In the genomic region with DNA sequence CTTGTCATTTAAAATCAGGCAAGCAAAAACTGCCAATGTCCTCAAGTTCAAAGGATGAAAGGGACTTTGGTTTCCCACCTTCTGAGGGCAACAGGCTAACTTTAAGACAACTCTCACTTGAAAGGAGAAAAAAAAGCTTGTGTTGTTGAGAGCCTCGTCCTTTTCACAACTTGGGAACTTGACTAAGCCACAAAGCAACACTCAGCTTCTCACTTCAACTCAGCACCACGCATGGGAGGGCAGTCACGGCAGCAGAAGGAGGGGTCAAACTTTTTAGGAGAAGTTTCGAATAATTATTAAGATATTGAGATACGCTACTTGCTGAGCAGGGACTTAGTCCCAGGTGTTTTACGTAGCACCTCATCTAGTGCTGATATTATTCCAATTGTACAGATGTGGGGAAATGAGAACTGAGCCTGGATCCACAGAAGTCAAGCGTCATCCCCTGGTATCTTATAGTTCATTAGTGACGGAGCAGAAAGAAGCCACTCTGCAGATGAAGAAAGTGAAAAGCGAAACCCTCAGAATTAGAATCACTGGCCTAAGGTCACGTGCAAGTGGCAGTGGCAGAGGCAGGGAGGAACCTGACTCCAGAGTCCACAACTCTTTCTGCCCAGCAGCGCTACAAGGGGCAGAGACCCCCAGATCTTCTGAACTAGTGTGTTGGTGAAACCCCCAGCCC, we compare ENCODE assay signal across 12 cellular contexts.
DNase-seq lines count a peak whose midpoint lies in the region; ATAC-seq and TF ChIP-seq lines count a peak whose summit lies in the region.
"Had no signal": no experiment of that assay in that cellular context is flagged by ENCODE, and none has a peak within 500 bp of the region (broad histone marks: within the 10 kb centered on the region; RNA-seq: fewer than 3 reads in every experiment).

No MANE protein-coding gene starts in this region.

- intact Hi-C loops in spleen (cut with DNase I; ENCODE audit: low total_unique reads) = no loop called here

- peak overlapping the region in 5 of 8 donors; percentile 17 to 58 (median 38) for H3K27ac ChIP-seq in spleen
- H3K27ac ChIP-seq: HL-60 had no signal

- H3K36me3 ChIP-seq in spleen = peaks cover 0 to 83% (median 29%) of the 10 kb centered on the region in 6 donors

- no peak for TF ChIP-seq POLR2A in spleen (IDR thresholded peaks at IDR 0.05)

- no peaks in the 10 kb centered on the region for H3K9me3 ChIP-seq in spleen

- H3K27me3 ChIP-seq in spleen (replicated peaks in 1 of 7) = no peaks in the 10 kb centered on the region

- peak; percentile 96 for ATAC-seq in GM19023 (IDR thresholded peaks at IDR 0.05; ENCODE audit: unreplicated experiment)
- ATAC-seq in GM21723 (IDR thresholded peaks at IDR 0.05; ENCODE audit: unreplicated experiment) = peak; percentile 91
- ATAC-seq in HG03378 (IDR thresholded peaks at IDR 0.05; ENCODE audit: unreplicated experiment) = peak; percentile 80

- H3K4me3 ChIP-seq in spleen = no peak overlapping the region

- WGBS in spleen, 5 donors = 70 to 79% (median 78%) methylated on average over 11 of the region's 11 CpGs

- peaks cover 6 to 97% (median 29%) of the 10 kb centered on the region in 6 donors for H3K4me1 ChIP-seq in spleen

- DNase-seq in spleen = no peak
- no peak for DNase-seq in DMS114 treated with DMSO at 0.1 percent for 48 hours (lab: John Stamatoyannopoulos, UW; ENCODE audit: unreplicated experiment)
- no peak for DNase-seq in NCI-H748 (lab: John Stamatoyannopoulos, UW; ENCODE audit: unreplicated experiment)
- no peak for DNase-seq in hippocampal formation (lab: John Stamatoyannopoulos, UW)
- DNase-seq: mesenchymal stem cell; NCI-H1092 treated with DMSO at 0.1 percent for 48 hours; stimulated activated CD4-positive, alpha-beta T cell treated with anti-CD3 and anti-CD28 coated beads, Interleukin-4, amount 100 ng/mL, for 4 hours; T-helper 1 cell had no signal

- TF ChIP-seq CTCF in spleen (IDR thresholded peaks at IDR 0.05 in 8 of 11, conservative IDR thresholded peaks at IDR 0.05 in 3 of 11) = no peak
